In genomic region chr4:7992846-7993245, GRCh38 we compare ENCODE assay signal across 19 cellular contexts.
"Had no signal": no experiment of that assay in that cellular context is flagged by ENCODE, and none has a peak within 500 bp of the region (broad histone marks: within the 10 kb centered on the region; RNA-seq: fewer than 3 reads in every experiment).

No MANE protein-coding gene starts in this region.

- H3K27me3 ChIP-seq: heart left ventricle, pancreas, right lobe of liver, tibial artery, upper lobe of left lung, vagina had no signal

- ATAC-seq: left lobe of liver, pancreas had no signal

- H3K4me1 Mint-ChIP-seq: endodermal cell, naive B cell had no signal

- H3K4me1 ChIP-seq: heart left ventricle, pancreas, prostate gland, right lobe of liver, tibial artery, upper lobe of left lung, vagina had no signal

- H3K27ac ChIP-seq: coronary artery, heart left ventricle, pancreas, prostate gland, right lobe of liver, tibial artery, upper lobe of left lung, vagina had no signal

- H3K4me3 Mint-ChIP-seq: endodermal cell had no signal

- H3K36me3 ChIP-seq: pancreas, prostate gland, right lobe of liver, upper lobe of left lung, vagina had no signal

- H3K4me3 ChIP-seq: coronary artery, heart left ventricle, pancreas, prostate gland, right lobe of liver, tibial artery, upper lobe of left lung, vagina had no signal

- H3K27ac Mint-ChIP-seq: endodermal cell, naive B cell had no signal

- DNase-seq: caudate nucleus; effector CD4-positive, alpha-beta T cell; endodermal cell; erythroblast; foreskin melanocyte; hippocampal formation; mesendoderm; naive B cell; pancreas; right lobe of liver; stimulated activated CD4-positive, alpha-beta T cell treated with anti-CD3 and anti-CD28 coated beads, Interleukin-4, amount 100 ng/mL, for 1 hour; stimulated activated naive CD4-positive, alpha-beta T cell; tibial artery had no signal

- H3K9me3 Mint-ChIP-seq: endodermal cell had no signal

- H3K9me3 ChIP-seq: pancreas, prostate gland, right lobe of liver, tibial artery, upper lobe of left lung, vagina had no signal
